In genomic region chr17:1715803-1716075, GRCh38 we compare ENCODE assay signal across 8 cellular contexts. TPM values are rescaled to one million over a fixed set of nuclear protein-coding genes. Genes with fewer than 3 reads are reported as not detected.
DNase-seq lines count a peak whose midpoint lies in the region; ATAC-seq and TF ChIP-seq lines count a peak whose summit lies in the region.

No MANE protein-coding gene starts in this region.

- TF ChIP-seq CTCF in right atrium auricular region (IDR thresholded peaks at IDR 0.05), result no peak
- TF ChIP-seq CTCF in cardiac fibroblast (IDR thresholded peaks at IDR 0.05; ENCODE audit: low read depth, low read length), result no peak

- peak overlapping the region; percentile 83 to 91 for H3K9ac ChIP-seq in mucosa of rectum (ENCODE audit: low read depth in 1 of 2, low read length in 2 of 2)

- peak overlapping the region; percentile 100 for H3K27ac ChIP-seq in right atrium auricular region
- peak overlapping the region; percentile 98 to 99 for H3K27ac ChIP-seq in mucosa of rectum (ENCODE audit: low read depth in 2 of 2, low read length in 2 of 2)

- H3K27me3 ChIP-seq in right atrium auricular region (no peaks in the 10 kb centered on the region), mucosa of rectum (ENCODE audit: control insufficient read depth in 2 of 2, insufficient read depth in 2 of 2, low read length in 2 of 2) (no peaks in the 10 kb centered on the region)

- peak overlapping the region; percentile 86 to 100 for H3K4me3 ChIP-seq in right atrium auricular region
- H3K4me3 ChIP-seq in cardiac fibroblast (replicated peaks in 1 of 2; ENCODE audit: low read depth in 2 of 2, low read length in 2 of 2), result peak overlapping the region; percentile 93 to 95
- peak overlapping the region; percentile 82 to 85 for H3K4me3 ChIP-seq in mucosa of rectum (ENCODE audit: low read length in 2 of 2)

- DNase-seq in right atrium auricular region (ENCODE audit: low spot score), result no peak
- no peak for DNase-seq in left ventricle myocardium superior
- DNase-seq in cardiac fibroblast (ENCODE audit: low read depth in 2 of 2), result no peak
- no peak for DNase-seq in hepatic stellate cell (ENCODE audit: low spot score)
- no peak for DNase-seq in NCI-H1092 (lab: John Stamatoyannopoulos, UW)
- DNase-seq in COR-L47 (lab: John Stamatoyannopoulos, UW), result no peak
- no peak for DNase-seq in NCI-H510A treated with DMSO at 0.1 percent for 48 hours (lab: John Stamatoyannopoulos, UW)

- peaks cover 0 to 59% of the 10 kb centered on the region in 2 donors for H3K4me1 ChIP-seq in right atrium auricular region
- H3K4me1 ChIP-seq in mucosa of rectum (ENCODE audit: control insufficient read depth in 2 of 2, insufficient read depth in 2 of 2, low read length in 2 of 2), result peaks cover 40 to 44% of the 10 kb centered on the region in 2 donors

- peaks cover 41% of the 10 kb centered on the region for H3K36me3 ChIP-seq in right atrium auricular region
- peaks cover 17 to 21% of the 10 kb centered on the region in 2 donors for H3K36me3 ChIP-seq in mucosa of rectum (ENCODE audit: control insufficient read depth in 2 of 2, insufficient read depth in 2 of 2, low read length in 2 of 2)

- H3K9me3 ChIP-seq in right atrium auricular region, result no peaks in the 10 kb centered on the region
- no peaks in the 10 kb centered on the region for H3K9me3 ChIP-seq in mucosa of rectum (ENCODE audit: control insufficient read depth in 2 of 2, low read length in 2 of 2)

- intact Hi-C loops in left ventricle myocardium superior (cut with micrococcal nuclease), result loop anchor here (5.0 kb wide), 1 partner anchor 67 kb away; no protein-coding TSS in a partner anchor

- ATAC-seq in left ventricle myocardium superior, result no peak

RNA-seq across cellular contexts. Expression of gene TLCD2, which starts 5.6 kb away (rescaled TPM):
- total RNA-seq in right atrium auricular region (1 to 10 TPM; 1.1 to 3.7 TPM), left ventricle myocardium superior (1.7 TPM)

RNA-seq across cellular contexts. Expression of gene WDR81, which starts 8.8 kb away (rescaled TPM):
- total RNA-seq in right atrium auricular region (10 to 100 TPM; 10.9 to 17.9 TPM), left ventricle myocardium superior (7.6 TPM)

RNA-seq across cellular contexts. Expression of gene SERPINF2, which starts 26.9 kb away (rescaled TPM):
- total RNA-seq in right atrium auricular region, result 1 to 10 TPM; 1.0 to 1.5 TPM
- total RNA-seq in left ventricle myocardium superior, result 1.4 TPM

RNA-seq across cellular contexts. Expression of gene PRPF8, which starts 31.1 kb away (rescaled TPM):
- total RNA-seq in right atrium auricular region, result 100 to 1,000 TPM in 1 of 2 donors, 10 to 100 TPM in 1; 90.1 to 144 TPM
- total RNA-seq in left ventricle myocardium superior, result 135 TPM

RNA-seq across cellular contexts. Expression of gene SERPINF1, which starts 46.1 kb away (rescaled TPM):
- 100 to 1,000 TPM; 348 to 498 TPM for total RNA-seq in right atrium auricular region
- 146 TPM for total RNA-seq in left ventricle myocardium superior
